Comparison of ENCODE assay signal across 21 cellular contexts in the genomic region with DNA sequence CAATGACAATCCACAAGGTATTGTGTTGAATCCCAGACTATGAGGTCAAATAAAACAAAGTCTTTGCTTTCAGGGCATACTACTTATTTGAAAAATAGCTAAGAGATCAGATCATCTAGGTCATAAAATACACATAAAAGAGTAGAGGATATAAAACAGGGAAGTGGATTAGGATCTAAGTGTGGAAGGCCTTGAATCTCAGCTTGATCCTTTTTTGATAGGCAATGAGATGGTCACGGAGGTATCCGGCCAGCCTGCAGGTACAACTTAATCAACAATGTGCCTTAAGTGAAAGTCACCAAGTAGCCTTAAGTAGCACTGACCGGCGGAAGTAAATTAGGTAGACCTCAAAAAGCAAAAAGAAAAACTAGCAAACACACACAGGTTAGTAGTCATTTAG.
"Had no signal": no experiment of that assay in that cellular context is flagged by ENCODE, and none has a peak within 500 bp of the region (broad histone marks: within the 10 kb centered on the region; RNA-seq: fewer than 3 reads in every experiment).

No MANE protein-coding gene starts in this region.

- H2AFZ ChIP-seq: hepatocyte had no signal

- H3K27me3 ChIP-seq: body of pancreas, hepatocyte, left lung, pancreas, right atrium auricular region had no signal

- ATAC-seq: activated CD8-positive, alpha-beta T cell treated with anti-CD3 and anti-CD28 coated beads, Interleukin-2, amount 10 ng/mL, durations not matched to agents 7 days and 5 days; activated naive CD8-positive, alpha-beta T cell treated with anti-CD3 and anti-CD28 coated beads, Interleukin-2, amount 50 U/mL, for 24 hours; body of pancreas; natural killer cell treated with Interleukin-12 subunit alpha and Interleukin-12 subunit beta and Interleukin-15 and Interleukin-18, amount 100 ng/mL, for 72 hours; pancreas; stimulated activated naive CD8-positive, alpha-beta T cell treated with anti-CD3 and anti-CD28 coated beads, Interleukin-15, Interleukin-2, amounts not matched to agents 100 U/mL and 50 U/mL, for 24 hours had no signal

- DNase-seq: activated CD4-positive, alpha-beta T cell treated with anti-CD3 and anti-CD28 coated beads, Interleukin-2, amount 50 U/mL, for 1 hour; activated CD4-positive, CD25-positive, alpha-beta regulatory T cell treated with anti-CD3 and anti-CD28 coated beads, Interleukin-2, amount 50 U/mL, for 72 hours; activated CD8-positive, alpha-beta T cell treated with anti-CD3 and anti-CD28 coated beads, Interleukin-2, amount 10 ng/mL, durations not matched to agents 7 days and 5 days; activated gamma-delta T cell; activated naive CD4-positive, alpha-beta T cell treated with anti-CD3 and anti-CD28 coated beads, Interleukin-2, amount 50 U/mL, for 16 hours; activated naive CD8-positive, alpha-beta T cell treated with anti-CD3 and anti-CD28 coated beads, Interleukin-2, amount 50 U/mL, for 24 hours; body of pancreas; foreskin melanocyte; glutamatergic neuron; immature natural killer cell; left lung; pancreas; psoas muscle; stimulated activated CD4-positive, alpha-beta T cell treated with anti-CD3 and anti-CD28 coated beads, Interleukin-12 subunit alpha, Interleukin-12 subunit beta, amount 100 ng/mL, for 4 hours; stimulated activated CD4-positive, alpha-beta T cell treated with anti-CD3 and anti-CD28 coated beads, Interleukin-4, amount 100 ng/mL, for 4 hours; stimulated activated naive CD8-positive, alpha-beta T cell treated with anti-CD3 and anti-CD28 coated beads, Interleukin-15, Interleukin-2, amounts not matched to agents 100 U/mL and 50 U/mL, for 24 hours; WERI-Rb-1 had no signal

- H3K36me3 ChIP-seq: left lung, pancreas, right atrium auricular region, WERI-Rb-1 had no signal

- H3K4me2 ChIP-seq: hepatocyte had no signal

- H3K4me1 ChIP-seq: body of pancreas, left lung, pancreas, psoas muscle, right atrium auricular region had no signal

- H3K4me3 ChIP-seq: body of pancreas, hepatocyte, left lung, lung, pancreas, psoas muscle, right atrium auricular region had no signal

- H3K27ac ChIP-seq: body of pancreas, hepatocyte, left lung, pancreas, psoas muscle, right atrium auricular region, WERI-Rb-1 had no signal

- H3K79me2 ChIP-seq: hepatocyte had no signal

- H3K9me3 ChIP-seq: body of pancreas, left lung, pancreas, psoas muscle, right atrium auricular region had no signal
